ENCODE assay signal across 2 cellular contexts in genomic region chr17:74968361-74968780, GRCh38.
TF ChIP-seq lines count a peak whose summit lies in the region.

No MANE protein-coding gene starts in this region.

TF ChIP-seq in Ishikawa, 13 proteins besides CTCF, POLR2A, EP300 and RAD21:
- TF ChIP-seq TEAD4 (IDR thresholded peaks at IDR 0.05), result peak; percentile 54
- peak; percentile 75 for TF ChIP-seq YY1 (IDR thresholded peaks at IDR 0.05; ENCODE audit: low read depth)
- TF ChIP-seq TCF12 (IDR thresholded peaks at IDR 0.05; ENCODE audit: low read depth), result peak; percentile 93
- peak; percentile 97 for TF ChIP-seq NFIC (IDR thresholded peaks at IDR 0.05)
- TF ChIP-seq CREB1 (IDR thresholded peaks at IDR 0.05; ENCODE audit: low read depth), result no peak
- TF ChIP-seq MAX (IDR thresholded peaks at IDR 0.05), result peak; percentile 91
- TF ChIP-seq ZBTB7A (IDR thresholded peaks at IDR 0.05; ENCODE audit: low read depth), result peak; percentile 99
- TF ChIP-seq FOXM1 (IDR thresholded peaks at IDR 0.05; ENCODE audit: borderline replicate concordance, low read depth), result peak; percentile 64; the same call in 1 of the 2 replicates
- TF ChIP-seq REST (IDR thresholded peaks at IDR 0.05; ENCODE audit: low read depth), result no peak
- no peak for TF ChIP-seq CEBPB (IDR thresholded peaks at IDR 0.05)
- 0 out of 2 replicates have a peak, but pooled peaks have one; percentile 20 for TF ChIP-seq EGR1 (IDR thresholded peaks at IDR 0.05)
- TF ChIP-seq USF1 (IDR thresholded peaks at IDR 0.05), result peak; percentile 69
- TF ChIP-seq TAF1 (IDR thresholded peaks at IDR 0.05; ENCODE audit: low read depth), result no peak; the same call in 1 of the 2 replicates

TF ChIP-seq in H1, 55 proteins besides CTCF, POLR2A, EP300 and RAD21:
- TF ChIP-seq HDAC6 (IDR thresholded peaks at IDR 0.05; ENCODE audit: low read depth, low read length) (no peak), YY1 (IDR thresholded peaks at IDR 0.05; ENCODE audit: low read depth, low read length) (no peak), ASH2L (IDR thresholded peaks at IDR 0.05; ENCODE audit: low read length) (peak; percentile 39), GABPA (IDR thresholded peaks at IDR 0.05; ENCODE audit: borderline replicate concordance, insufficient read depth, low read length) (no peak)
TF ChIP-seq in H1: peak in this region for 1.
